In genomic region chr11:62081378-62082291, GRCh38 we compare ENCODE assay signal across 8 cellular contexts. TPM values are rescaled to one million over a fixed set of nuclear protein-coding genes. Genes with fewer than 3 reads are reported as not detected.
A peak's percentile ranks its signal among the peaks of the same experiment; 100 is the strongest.
DNase-seq lines count a peak whose midpoint lies in the region; ATAC-seq and TF ChIP-seq lines count a peak whose summit lies in the region.

No MANE protein-coding gene starts in this region.

- peak overlapping the region; percentile 52 for H3K4me3 Mint-ChIP-seq in activated naive CD8-positive, alpha-beta T cell

- intact Hi-C loops in cardiac septum (cut with DNase I): loop anchor here (1.0 to 5.0 kb wide), 3 partner anchors 134 to 284 kb away; no protein-coding TSS in a partner anchor
- intact Hi-C loops in psoas muscle (cut with DNase I): loop anchor here (1.0 to 5.0 kb wide), 5 partner anchors 109 to 284 kb away; no protein-coding TSS in a partner anchor
- intact Hi-C loops in upper lobe of right lung (cut with DNase I): loop anchor here (5.0 to 10.0 kb wide), 2 partner anchors 184 to 297 kb away; no protein-coding TSS in a partner anchor

- H3K27me3 ChIP-seq in SU-DHL-6 (ENCODE audit: low read length): no peaks in the 10 kb centered on the region
- H3K27me3 ChIP-seq in psoas muscle (ENCODE audit: insufficient read depth in 3 of 3, low read length in 2 of 3): no peaks in the 10 kb centered on the region
- H3K27me3 ChIP-seq in upper lobe of right lung: no peaks in the 10 kb centered on the region

- no peaks in the 10 kb centered on the region for H3K79me2 ChIP-seq in SU-DHL-6 (ENCODE audit: insufficient read depth, low read length)

- peaks cover 3% of the 10 kb centered on the region for H3K4me1 ChIP-seq in psoas muscle
- no peaks in the 10 kb centered on the region for H3K4me1 ChIP-seq in upper lobe of right lung

- H4K20me1 ChIP-seq in SU-DHL-6 (ENCODE audit: low read depth, low read length): no peaks in the 10 kb centered on the region

- no peaks in the 10 kb centered on the region for H3K9me3 ChIP-seq in SU-DHL-6 (ENCODE audit: insufficient read depth, low read length)
- no peaks in the 10 kb centered on the region for H3K9me3 ChIP-seq in psoas muscle
- no peaks in the 10 kb centered on the region for H3K9me3 ChIP-seq in upper lobe of right lung

- no peaks in the 10 kb centered on the region for H3F3A ChIP-seq in SU-DHL-6 (ENCODE audit: insufficient read depth)

- H2AFZ ChIP-seq in SU-DHL-6 (ENCODE audit: low read depth, low read length, severe bottlenecking): no peak overlapping the region

- DNase-seq in GM03348 (ENCODE audit: low spot score) (peak; percentile 90), NCI-H1417 treated with DMSO at 0.1 percent for 48 hours (lab: John Stamatoyannopoulos, UW) (peak; percentile 38), cardiac septum (ENCODE audit: low spot score) (peak; percentile 95), psoas muscle (peak; percentile 75 to 83), upper lobe of right lung (peak; percentile 84)

- no peaks in the 10 kb centered on the region for H3K36me3 Mint-ChIP-seq in activated naive CD8-positive, alpha-beta T cell

- peak; percentile 87 for TF ChIP-seq CTCF in SU-DHL-6 (IDR thresholded peaks at IDR 0.05; ENCODE audit: insufficient read depth, low read length, poor library complexity, severe bottlenecking)
- peak; percentile 90 for TF ChIP-seq CTCF in psoas muscle (IDR thresholded peaks at IDR 0.05)
- TF ChIP-seq CTCF in upper lobe of right lung (IDR thresholded peaks at IDR 0.05): peak; percentile 88

- H3K9me2 ChIP-seq in SU-DHL-6 (replicated peaks; ENCODE audit: insufficient read depth, low read length): no peaks in the 10 kb centered on the region

- no peaks in the 10 kb centered on the region for H3K9me3 Mint-ChIP-seq in activated naive CD8-positive, alpha-beta T cell (ENCODE audit: low read depth)

- peaks cover 8% of the 10 kb centered on the region for H3K4me1 Mint-ChIP-seq in activated naive CD8-positive, alpha-beta T cell (ENCODE audit: low read depth)

- ATAC-seq in psoas muscle (peak; percentile 82 to 93 (median 89)), upper lobe of right lung (peak; percentile 98), HG03139 (IDR thresholded peaks at IDR 0.05; ENCODE audit: unreplicated experiment) (no peak)

- H3K27me3 Mint-ChIP-seq in activated naive CD8-positive, alpha-beta T cell: no peaks in the 10 kb centered on the region

- H3K36me3 ChIP-seq in SU-DHL-6 (ENCODE audit: low read length) (no peaks in the 10 kb centered on the region), psoas muscle (ENCODE audit: insufficient read depth in 1 of 2, low read depth in 1 of 2) (no peaks in the 10 kb centered on the region), upper lobe of right lung (no peaks in the 10 kb centered on the region)

- peak overlapping the region; percentile 28 for H3K4me2 ChIP-seq in SU-DHL-6 (ENCODE audit: low read depth, low read length, poor library complexity, severe bottlenecking)

- 12 to 15% (median 12%) methylated on average over 16 of the region's 16 CpGs for WGBS in psoas muscle, 3 donors

- H3K27ac Mint-ChIP-seq in activated naive CD8-positive, alpha-beta T cell: no peak overlapping the region

- H3K27ac ChIP-seq in SU-DHL-6 (ENCODE audit: low read depth, low read length) (no peak overlapping the region), psoas muscle (no peak overlapping the region), upper lobe of right lung (no peak overlapping the region)

- H3K9ac ChIP-seq in SU-DHL-6 (ENCODE audit: low read length): no peak overlapping the region

- H3K4me3 ChIP-seq in SU-DHL-6 (ENCODE audit: insufficient read depth, low read length, poor library complexity, severe bottlenecking) (no peak overlapping the region), psoas muscle (no peak overlapping the region), upper lobe of right lung (no peak overlapping the region)

RNA-seq across cellular contexts. Expression of gene INCENP, which starts 42.2 kb away (rescaled TPM):
- total RNA-seq in cardiac septum (13.5 TPM), psoas muscle (10 to 100 TPM; 11.0 to 20.1 (median 12.5) TPM), upper lobe of right lung (19.5 TPM)
- 10 to 100 TPM in 1 of 3 donors, 1 to 10 TPM in 2; 4.8 to 19.0 (median 4.9) TPM for polyA plus RNA-seq in psoas muscle

Comparison
In these comparisons a context has a peak if more than half of its experiments do, and no peak if none do; other contexts are left out.
1. DNase-seq: peak in every context shown above with its lines; median percentile 95 in cardiac septum; 90 in GM03348; 84 in upper lobe of right lung; 79 in psoas muscle; 38 in NCI-H1417 treated with DMSO at 0.1 percent for 48 hours.